Comparison of ENCODE assay signal across 8 cellular contexts in genomic region chr5:154755361-154756202, GRCh38. TPM values are rescaled to one million over a fixed set of nuclear protein-coding genes. Genes with fewer than 3 reads are reported as not detected.
DNase-seq lines count a peak whose midpoint lies in the region; ATAC-seq and TF ChIP-seq lines count a peak whose summit lies in the region.

LARP1 (plus strand) TSS chr5:154755377; CDS start chr5:154755758, 381 bp downstream.

- H3K27me3 Mint-ChIP-seq in Calu3 (ENCODE audit: unreplicated experiment) (no peaks in the 10 kb centered on the region), glutamatergic neuron (ENCODE audit: unreplicated experiment) (peaks cover 11% of the 10 kb centered on the region), osteocyte (ENCODE audit: unreplicated experiment) (no peaks in the 10 kb centered on the region)
- H3K27me3 Mint-ChIP-seq in activated T-helper 2 cell treated with anti-CD3 and anti-CD28 coated beads, Interferon-gamma antibody, Interleukin-2, Interleukin-4, amounts not matched to agents 10 μg/mL and 5 μg/mL and 100 μg/mL, durations not matched to agents 14 hours and 24 hours and 36 hours (ENCODE audit: low read depth): no peaks in the 10 kb centered on the region

- H3K4me3 ChIP-seq in LNCaP clone FGC (ENCODE audit: low read depth, low read length): peak within 1 kb of the TSS; percentile 95

- H3K9me3 Mint-ChIP-seq in Calu3 (ENCODE audit: low read depth, unreplicated experiment) (no peaks in the 10 kb centered on the region), glutamatergic neuron (ENCODE audit: unreplicated experiment) (peaks cover 11% of the 10 kb centered on the region), osteocyte (ENCODE audit: unreplicated experiment) (no peaks in the 10 kb centered on the region)
- H3K9me3 Mint-ChIP-seq in activated T-helper 2 cell treated with anti-CD3 and anti-CD28 coated beads, Interferon-gamma antibody, Interleukin-2, Interleukin-4, amounts not matched to agents 10 μg/mL and 5 μg/mL and 100 μg/mL, durations not matched to agents 14 hours and 24 hours and 36 hours: no peaks in the 10 kb centered on the region

- ATAC-seq in GM21515 (IDR thresholded peaks at IDR 0.05; ENCODE audit: unreplicated experiment) (peak; percentile 3), GM21367 (IDR thresholded peaks at IDR 0.05; ENCODE audit: unreplicated experiment) (no peak)

- CTCF ChIA-PET in Calu3 (lab: Charles Lee): no interaction called here

- intact Hi-C loops in Calu3 (cut with micrococcal nuclease; ENCODE audit: unreplicated experiment): loop anchor here (1.0 kb wide), 1 partner anchor 73 kb away; no protein-coding TSS in a partner anchor
- intact Hi-C loops in activated T-helper 2 cell treated with anti-CD3 and anti-CD28 coated beads, Interferon-gamma antibody, Interleukin-2, Interleukin-4, amounts not matched to agents 10 μg/mL and 5 μg/mL and 100 μg/mL, durations not matched to agents 14 hours and 24 hours and 36 hours (cut with micrococcal nuclease): loop anchor here (1.0 to 10.0 kb wide), 6 partner anchors 73 to 561 kb away; partner anchors contain the start of genes CNOT8, GALNT10, MRPL22 and SAP30L

- BruUV-seq in Calu3 (replicated peaks; lab: Mats Ljungman, UMichigan): no TSS peak

- H3K4me3 Mint-ChIP-seq in Calu3 (ENCODE audit: low read depth, unreplicated experiment): peak within 1 kb of the TSS; percentile 80
- H3K4me3 Mint-ChIP-seq in activated T-helper 2 cell treated with anti-CD3 and anti-CD28 coated beads, Interferon-gamma antibody, Interleukin-2, Interleukin-4, amounts not matched to agents 10 μg/mL and 5 μg/mL and 100 μg/mL, durations not matched to agents 14 hours and 24 hours and 36 hours (ENCODE audit: low read depth): peak within 1 kb of the TSS; percentile 97
- H3K4me3 Mint-ChIP-seq in glutamatergic neuron (ENCODE audit: unreplicated experiment): peak within 1 kb of the TSS; percentile 97
- H3K4me3 Mint-ChIP-seq in osteocyte (ENCODE audit: unreplicated experiment): peak within 1 kb of the TSS; percentile 95

- no peak for TF ChIP-seq CTCF in Calu3 (IDR thresholded peaks at IDR 0.05; ENCODE audit: unreplicated experiment)
- no peak for TF ChIP-seq CTCF in LNCaP clone FGC (IDR thresholded peaks at IDR 0.05; ENCODE audit: control insufficient read depth, extremely low read depth, insufficient read depth)
- TF ChIP-seq CTCF in glutamatergic neuron (IDR thresholded peaks at IDR 0.05; ENCODE audit: partially characterized antibody, unreplicated experiment): no peak
- TF ChIP-seq CTCF in osteocyte (IDR thresholded peaks at IDR 0.05): no peak

- H3K4me1 Mint-ChIP-seq in Calu3 (ENCODE audit: low read depth, unreplicated experiment) (peaks cover 47% of the 10 kb centered on the region), glutamatergic neuron (ENCODE audit: low read depth, unreplicated experiment) (peaks cover 16% of the 10 kb centered on the region), osteocyte (ENCODE audit: unreplicated experiment) (peaks cover 40% of the 10 kb centered on the region)
- peaks cover 40% of the 10 kb centered on the region for H3K4me1 Mint-ChIP-seq in activated T-helper 2 cell treated with anti-CD3 and anti-CD28 coated beads, Interferon-gamma antibody, Interleukin-2, Interleukin-4, amounts not matched to agents 10 μg/mL and 5 μg/mL and 100 μg/mL, durations not matched to agents 14 hours and 24 hours and 36 hours (ENCODE audit: low read depth)

- H3K36me3 Mint-ChIP-seq in Calu3 (ENCODE audit: insufficient read depth, unreplicated experiment) (peaks cover 60% of the 10 kb centered on the region), glutamatergic neuron (ENCODE audit: unreplicated experiment) (no peaks in the 10 kb centered on the region), osteocyte (ENCODE audit: unreplicated experiment) (no peaks in the 10 kb centered on the region)
- H3K36me3 Mint-ChIP-seq in activated T-helper 2 cell treated with anti-CD3 and anti-CD28 coated beads, Interferon-gamma antibody, Interleukin-2, Interleukin-4, amounts not matched to agents 10 μg/mL and 5 μg/mL and 100 μg/mL, durations not matched to agents 14 hours and 24 hours and 36 hours (ENCODE audit: low read depth): peaks cover 22% of the 10 kb centered on the region

- DNase-seq in Calu3 (peak; percentile 55), LNCaP clone FGC (ENCODE audit: low read depth) (no peak), glutamatergic neuron (peak; percentile 61), osteocyte (ENCODE audit: extremely low spot score, unreplicated experiment) (no peak), NOMO-1 treated with DMSO at 0.1 percent for 48 hours (lab: John Stamatoyannopoulos, UW; ENCODE audit: unreplicated experiment) (no peak)
- DNase-seq in activated T-helper 2 cell treated with anti-CD3 and anti-CD28 coated beads, Interferon-gamma antibody, Interleukin-2, Interleukin-4, amounts not matched to agents 10 μg/mL and 5 μg/mL and 100 μg/mL, durations not matched to agents 14 hours and 24 hours and 36 hours (ENCODE audit: low spot score): peak; percentile 18

- H3K27ac Mint-ChIP-seq in Calu3 (ENCODE audit: unreplicated experiment) (peak within 1 kb of the TSS; percentile 97), glutamatergic neuron (ENCODE audit: unreplicated experiment) (peak within 1 kb of the TSS; percentile 96), osteocyte (ENCODE audit: unreplicated experiment) (peak within 1 kb of the TSS; percentile 96)
- peak within 1 kb of the TSS; percentile 97 for H3K27ac Mint-ChIP-seq in activated T-helper 2 cell treated with anti-CD3 and anti-CD28 coated beads, Interferon-gamma antibody, Interleukin-2, Interleukin-4, amounts not matched to agents 10 μg/mL and 5 μg/mL and 100 μg/mL, durations not matched to agents 14 hours and 24 hours and 36 hours

RNA-seq across cellular contexts. Expression of gene LARP1, which starts in this region (rescaled TPM):
- 317 and 339 TPM in 2 replicates for total RNA-seq in Calu3 (2022)
- 278 and 301 TPM in 2 replicates for total RNA-seq in activated T-helper 2 cell treated with anti-CD3 and anti-CD28 coated beads, Interferon-gamma antibody, Interleukin-2, Interleukin-4, amounts not matched to agents 10 μg/mL and 5 μg/mL and 100 μg/mL, durations not matched to agents 14 hours and 24 hours and 36 hours
- total RNA-seq in glutamatergic neuron (ENCODE audit: unreplicated experiment): 199 TPM
- total RNA-seq in osteocyte: 247 TPM in 2 replicates

Comparison
In these comparisons a context has a peak if more than half of its experiments do, and no peak if none do; other contexts are left out.
1. DNase-seq: peak in Calu3 (single experiment), activated T-helper 2 cell treated with anti-CD3 and anti-CD28 coated beads, Interferon-gamma antibody, Interleukin-2, Interleukin-4, amounts not matched to agents 10 μg/mL and 5 μg/mL and 100 μg/mL, durations not matched to agents 14 hours and 24 hours and 36 hours (single experiment) and glutamatergic neuron (single experiment); none in LNCaP clone FGC (single experiment), osteocyte (single experiment) and NOMO-1 treated with DMSO at 0.1 percent for 48 hours (single experiment).
2. Peak in every context shown above with its lines, with median percentiles within 50 percentile points of each other: H3K27ac Mint-ChIP-seq and H3K4me3 Mint-ChIP-seq.